ENCODE assay signal across 19 cellular contexts in genomic region chr4:955931-956381, GRCh38. TPM values are rescaled to one million over a fixed set of nuclear protein-coding genes. Genes with fewer than 3 reads are reported as not detected.
DNase-seq lines count a peak whose midpoint lies in the region; ATAC-seq and TF ChIP-seq lines count a peak whose summit lies in the region.
"Had no signal": no experiment of that assay in that cellular context is flagged by ENCODE, and none has a peak within 500 bp of the region (broad histone marks: within the 10 kb centered on the region; RNA-seq: fewer than 3 reads in every experiment).

No MANE protein-coding gene starts in this region.

- no peak overlapping the region for H3K4me3 ChIP-seq in right cardiac atrium (ENCODE audit: low read length)
- H3K4me3 ChIP-seq in right atrium auricular region = no peak overlapping the region
- no peak overlapping the region for H3K4me3 ChIP-seq in WERI-Rb-1 (ENCODE audit: low read depth, low read length)
- H3K4me3 ChIP-seq in mucosa of descending colon = no peak overlapping the region
- H3K4me3 ChIP-seq in aorta (ENCODE audit: low read length in 2 of 2) = no peak overlapping the region
- H3K4me3 ChIP-seq: BLaER1 treated with 17β-estradiol and CSF1 and Interleukin-3, amounts not matched to agents 10 nM and 100 nM; HAP-1; SJCRH30 had no signal

- H3K4me1 ChIP-seq in right cardiac atrium (ENCODE audit: control insufficient read depth, insufficient read depth, low read length) (no peaks in the 10 kb centered on the region), right atrium auricular region (no peaks in the 10 kb centered on the region), mucosa of descending colon (ENCODE audit: low read depth) (no peaks in the 10 kb centered on the region), aorta (ENCODE audit: control insufficient read depth in 1 of 2, insufficient read depth in 2 of 2, low read length in 2 of 2) (no peaks in the 10 kb centered on the region)
- H3K4me1 ChIP-seq: BLaER1 treated with 17β-estradiol and CSF1 and Interleukin-3, amounts not matched to agents 10 nM and 100 nM; HAP-1 had no signal

- 81% methylated on average over 12 of the region's 12 CpGs for WGBS in right cardiac atrium
- WGBS in aorta, 2 donors = 83 to 85% methylated on average over 12 of the region's 12 CpGs

- ATAC-seq in right cardiac atrium = no peak
- ATAC-seq in mucosa of descending colon = no peak
- ATAC-seq in aorta (ENCODE audit: low FRiP score) = no peak
- ATAC-seq in HG03175 (IDR thresholded peaks at IDR 0.05; ENCODE audit: unreplicated experiment) = no peak
- ATAC-seq: CD8-positive, alpha-beta T cell had no signal

- H3K27ac ChIP-seq in right cardiac atrium (ENCODE audit: low read length) (no peak overlapping the region), right atrium auricular region (no peak overlapping the region), WERI-Rb-1 (no peak overlapping the region), aorta (ENCODE audit: low read depth in 1 of 2, low read length in 2 of 2) (no peak overlapping the region)
- H3K27ac ChIP-seq: BLaER1 treated with 17β-estradiol and CSF1 and Interleukin-3, amounts not matched to agents 10 nM and 100 nM; SJCRH30 had no signal

- H3K9me3 ChIP-seq in right cardiac atrium (ENCODE audit: control insufficient read depth, low read length) = no peaks in the 10 kb centered on the region
- no peaks in the 10 kb centered on the region for H3K9me3 ChIP-seq in right atrium auricular region
- no peaks in the 10 kb centered on the region for H3K9me3 ChIP-seq in WERI-Rb-1 (ENCODE audit: severe bottlenecking)
- H3K9me3 ChIP-seq in mucosa of descending colon = no peaks in the 10 kb centered on the region
- no peaks in the 10 kb centered on the region for H3K9me3 ChIP-seq in aorta (ENCODE audit: control insufficient read depth, low read length)
- H3K9me3 ChIP-seq: BLaER1 treated with 17β-estradiol and CSF1 and Interleukin-3, amounts not matched to agents 10 nM and 100 nM; HAP-1; SJCRH30 had no signal

- intact Hi-C loops in right cardiac atrium (cut with DNase I) (no loop called here), mucosa of descending colon (cut with DNase I, micrococcal nuclease) (no loop called here), aorta (cut with DNase I) (no loop called here)

- no peaks in the 10 kb centered on the region for H3K27me3 ChIP-seq in right cardiac atrium (ENCODE audit: control insufficient read depth, insufficient read depth)
- H3K27me3 ChIP-seq in right atrium auricular region = no peaks in the 10 kb centered on the region
- H3K27me3 ChIP-seq in WERI-Rb-1 (ENCODE audit: insufficient read depth, low read depth, severe bottlenecking) = no peaks in the 10 kb centered on the region
- H3K27me3 ChIP-seq in aorta (ENCODE audit: control insufficient read depth in 1 of 2, insufficient read depth in 2 of 2, low read length in 1 of 2) = no peaks in the 10 kb centered on the region
- H3K27me3 ChIP-seq: BLaER1 treated with 17β-estradiol and CSF1 and Interleukin-3, amounts not matched to agents 10 nM and 100 nM; SJCRH30 had no signal

- peak in 2 of 3 donors; percentile 6 to 44 for DNase-seq in right cardiac atrium
- no peak for DNase-seq in right atrium auricular region (ENCODE audit: low spot score)
- peak; percentile 9 for DNase-seq in WERI-Rb-1
- peak in 2 of 3 donors; percentile 16 to 32 for DNase-seq in mucosa of descending colon
- peak; percentile 45 to 70 for DNase-seq in aorta
- DNase-seq in DMS 273 treated with DMSO at 0.1 percent for 48 hours (lab: John Stamatoyannopoulos, UW) = no peak
- DNase-seq: Calu3; CD8-positive, alpha-beta T cell; DMS79; Karpas-422; NCI-H1436; NCI-H1930; NCI-H226; NCI-H524 treated with DMSO at 0.1 percent for 48 hours; RPMI8226; SJCRH30 had no signal

- TF ChIP-seq CTCF in right atrium auricular region (IDR thresholded peaks at IDR 0.05) = no peak
- TF ChIP-seq CTCF in WERI-Rb-1 (IDR thresholded peaks at IDR 0.05; ENCODE audit: low read depth, low read length) = no peak
- no peak for TF ChIP-seq CTCF in mucosa of descending colon (IDR thresholded peaks at IDR 0.05)

- H3K36me3 ChIP-seq in right atrium auricular region (peaks cover 8% of the 10 kb centered on the region), WERI-Rb-1 (peaks cover 10% of the 10 kb centered on the region), mucosa of descending colon (ENCODE audit: low read depth) (no peaks in the 10 kb centered on the region), aorta (ENCODE audit: control insufficient read depth in 1 of 2, insufficient read depth in 2 of 2, low read length in 1 of 2) (no peaks in the 10 kb centered on the region)
- H3K36me3 ChIP-seq: HAP-1, SJCRH30 had no signal

RNA-seq across cellular contexts. Expression of gene DGKQ, which starts 17.4 kb away (rescaled TPM):
- 1 to 10 TPM; 4.5 to 4.9 (median 4.6) TPM for total RNA-seq in right cardiac atrium
- polyA plus RNA-seq in right cardiac atrium = 3.6 TPM
- total RNA-seq in right atrium auricular region = 1 to 10 TPM; 3.1 to 4.8 TPM
- 10 to 100 TPM; 31.8 to 56.1 (median 41.7) TPM for total RNA-seq in mucosa of descending colon
- total RNA-seq in aorta = 10 to 100 TPM; 11.2 to 14.2 TPM
- 10 to 100 TPM in 1 of 2 donors, 1 to 10 TPM in 1; 5.4 to 13.4 TPM for polyA plus RNA-seq in aorta

RNA-seq across cellular contexts. Expression of gene TMEM175, which starts 23.7 kb away (rescaled TPM):
- 10 to 100 TPM; 20.9 to 26.0 (median 23.0) TPM for total RNA-seq in right cardiac atrium
- 31.1 TPM for polyA plus RNA-seq in right cardiac atrium
- 10 to 100 TPM; 20.2 to 24.0 TPM for total RNA-seq in right atrium auricular region
- 10 to 100 TPM; 30.1 to 39.0 (median 37.5) TPM for total RNA-seq in mucosa of descending colon
- total RNA-seq in aorta = 10 to 100 TPM; 17.4 to 26.0 TPM
- polyA plus RNA-seq in aorta = 10 to 100 TPM; 35.2 to 81.3 TPM

RNA-seq across cellular contexts. Expression of gene GAK, which starts 23.8 kb away (rescaled TPM):
- total RNA-seq in right cardiac atrium = 10 to 100 TPM; 35.5 to 40.2 (median 37.6) TPM
- 45.6 TPM for polyA plus RNA-seq in right cardiac atrium
- total RNA-seq in right atrium auricular region = 10 to 100 TPM; 27.8 to 52.2 TPM
- 100 to 1,000 TPM; 155 to 259 (median 244) TPM for total RNA-seq in mucosa of descending colon
- 10 to 100 TPM; 90.8 to 98.0 TPM for total RNA-seq in aorta
- polyA plus RNA-seq in aorta = 100 to 1,000 TPM in 1 of 2 donors, 10 to 100 TPM in 1; 52.0 to 300 TPM

RNA-seq across cellular contexts. Expression of gene IDUA, which starts 30.9 kb away (rescaled TPM):
- 10 to 100 TPM; 14.7 to 17.4 (median 17.1) TPM for total RNA-seq in right cardiac atrium
- polyA plus RNA-seq in right cardiac atrium = 8.5 TPM
- total RNA-seq in right atrium auricular region = 10 to 100 TPM in 1 of 2 donors, 1 to 10 TPM in 1; 8.9 to 10.2 TPM
- 10 to 100 TPM; 29.7 to 45.7 (median 33.4) TPM for total RNA-seq in mucosa of descending colon
- total RNA-seq in aorta = 10 to 100 TPM; 27.5 to 44.2 TPM
- 10 to 100 TPM in 1 of 2 donors, 1 to 10 TPM in 1; 5.9 to 42.5 TPM for polyA plus RNA-seq in aorta

RNA-seq across cellular contexts. Expression of gene SLC26A1, which starts 37.2 kb away (rescaled TPM):
- under 1 TPM in 2 of 4 donors, not detected in 2; 0.36 to 0.37 TPM for total RNA-seq in right cardiac atrium
- polyA plus RNA-seq in right cardiac atrium = 0.34 TPM
- total RNA-seq in right atrium auricular region = not detected
- total RNA-seq in mucosa of descending colon = 1 to 10 TPM in 2 of 3 donors, under 1 TPM in 1; 0.85 to 2.8 (median 1.9) TPM
- under 1 TPM in 1 of 2 donors, not detected in 1; 0.45 TPM for total RNA-seq in aorta
- polyA plus RNA-seq in aorta = under 1 TPM; 0.38 to 0.87 TPM
- total RNA-seq: SJCRH30 had no signal

Comparison
In these comparisons a context has a peak if more than half of its experiments do, and no peak if none do; other contexts are left out.
1. DNase-seq: peak in right cardiac atrium (2 of 3), WERI-Rb-1 (single experiment), mucosa of descending colon (2 of 3) and aorta (2 of 2); none in right atrium auricular region (single experiment) and DMS 273 treated with DMSO at 0.1 percent for 48 hours (single experiment).